11 cellular contexts compared by ENCODE assay signal in genomic region chr2:95297088-95297487, GRCh38. TPM values are rescaled to one million over a fixed set of nuclear protein-coding genes. Genes with fewer than 3 reads are reported as not detected.
A peak's percentile ranks its signal among the peaks of the same experiment; 100 is the strongest.
DNase-seq lines count a peak whose midpoint lies in the region; ATAC-seq and TF ChIP-seq lines count a peak whose summit lies in the region.
"Had no signal": no experiment of that assay in that cellular context is flagged by ENCODE, and none has a peak within 500 bp of the region (broad histone marks: within the 10 kb centered on the region; RNA-seq: fewer than 3 reads in every experiment).

TSS of gene KCNIP3 (plus strand) at chr2:95297347. CDS start at chr2:95297439, 92 bp downstream.

- in situ Hi-C loops in KBM-7 (cut with MboI; ENCODE audit: low pct_unique_long_range_greater_than_20kb, low sequenced_read_pairs), result no loop called here

- H3K27me3 ChIP-seq in Peyer's patch (no peaks in the 10 kb centered on the region), iPS-18a (ENCODE audit: control insufficient read depth, insufficient read depth, low read length) (no peaks in the 10 kb centered on the region), suprapubic skin (peaks cover 3% of the 10 kb centered on the region)

- no peak within 1 kb of the TSS for H3K27ac ChIP-seq in Peyer's patch
- no peak within 1 kb of the TSS for H3K27ac ChIP-seq in iPS-18a (ENCODE audit: low read length)
- no peak within 1 kb of the TSS for H3K27ac ChIP-seq in suprapubic skin
- H3K27ac ChIP-seq: A549 had no signal

- DNase-seq in NCI-H510A treated with DMSO at 0.1 percent for 48 hours (lab: John Stamatoyannopoulos, UW) (peak; percentile 17), NCI-H510A (lab: John Stamatoyannopoulos, UW) (no peak), Peyer's patch (no peak), suprapubic skin (ENCODE audit: low spot score in 2 of 2) (no peak), KBM-7 (no peak)
- DNase-seq in NK-92 treated with Interleukin-12 subunit alpha and Interleukin-12 subunit beta, amount 100 ng/mL, for 24 hours (lab: John Stamatoyannopoulos, UW), result no peak
- DNase-seq: SW 1271 had no signal

- 14% methylated on average over 11 of the region's 11 CpGs for WGBS in suprapubic skin

- H3K4me3 ChIP-seq in Peyer's patch (peak within 1 kb of the TSS in 3 of 4 donors; percentile 14 to 28 (median 20)), iPS-18a (ENCODE audit: low read length) (peak within 1 kb of the TSS; percentile 37), suprapubic skin (no peak within 1 kb of the TSS)
- H3K4me3 ChIP-seq: A549 had no signal

- TF ChIP-seq EP300 in suprapubic skin (IDR thresholded peaks at IDR 0.05), result no peak

- H3K4me1 ChIP-seq in Peyer's patch (no peaks in the 10 kb centered on the region), iPS-18a (ENCODE audit: control insufficient read depth, low read depth, low read length) (peaks cover 10% of the 10 kb centered on the region), suprapubic skin (peaks cover 12% of the 10 kb centered on the region)
- H3K4me1 ChIP-seq: A549 had no signal

- no peak for ATAC-seq in HG02981 (IDR thresholded peaks at IDR 0.05; ENCODE audit: unreplicated experiment)
- ATAC-seq: A549 had no signal

- TF ChIP-seq CTCF in Peyer's patch (IDR thresholded peaks at IDR 0.05) (no peak), suprapubic skin (IDR thresholded peaks at IDR 0.05) (no peak)

- no peak within 1 kb of the TSS for H3K9ac ChIP-seq in iPS-18a (ENCODE audit: low read length)

- H3K36me3 ChIP-seq in Peyer's patch (no peaks in the 10 kb centered on the region), iPS-18a (ENCODE audit: control insufficient read depth, low read depth, low read length) (no peaks in the 10 kb centered on the region), suprapubic skin (no peaks in the 10 kb centered on the region)

- H3K9me3 ChIP-seq in Peyer's patch (peaks cover 0 to 5% (median 0%) of the 10 kb centered on the region in 4 donors), iPS-18a (ENCODE audit: control insufficient read depth, low read depth, low read length) (no peaks in the 10 kb centered on the region), suprapubic skin (no peaks in the 10 kb centered on the region)

- no peak for TF ChIP-seq POLR2A in Peyer's patch (IDR thresholded peaks at IDR 0.05)
- TF ChIP-seq POLR2A in suprapubic skin (IDR thresholded peaks at IDR 0.05), result no peak

RNA-seq across cellular contexts. Expression of gene KCNIP3, which starts in this region (rescaled TPM):
- total RNA-seq in Peyer's patch (10 to 100 TPM in 1 of 4 donors, 1 to 10 TPM in 3; 4.9 to 11.4 (median 7.2) TPM), suprapubic skin (10 to 100 TPM in 3 of 4 donors, 1 to 10 TPM in 1; 7.1 to 21.6 (median 13.6) TPM)
- total RNA-seq: lung microvascular endothelial cell had no signal
